Comparison of ENCODE assay signal across 22 cellular contexts in genomic region chr3:159175391-159175725, GRCh38.
"Had no signal": no experiment of that assay in that cellular context is flagged by ENCODE, and none has a peak within 500 bp of the region (broad histone marks: within the 10 kb centered on the region; RNA-seq: fewer than 3 reads in every experiment).

No MANE protein-coding gene starts in this region.

- H3K36me3 ChIP-seq: WERI-Rb-1 had no signal

- H3K27me3 ChIP-seq: body of pancreas had no signal

- H3K27ac ChIP-seq: body of pancreas, WERI-Rb-1 had no signal

- H3K4me3 ChIP-seq: body of pancreas had no signal

- H3K4me1 ChIP-seq: body of pancreas had no signal

- H3K9me3 ChIP-seq: body of pancreas had no signal

- ATAC-seq: activated CD8-positive, alpha-beta T cell treated with anti-CD3 and anti-CD28 coated beads for 36 hours; activated T-cell treated with anti-CD3 and anti-CD28 coated beads, Interleukin-2, amount 50 U/mL, for 72 hours; activated T-helper 17 cell treated with anti-CD3 and anti-CD28 coated beads, Interleukin-2, amount 50 U/mL, for 72 hours; body of pancreas had no signal

- DNase-seq: activated CD4-positive, alpha-beta T cell treated with anti-CD3 and anti-CD28 coated beads for 1 hour; activated CD4-positive, alpha-beta T cell treated with anti-CD3 and anti-CD28 coated beads for 48 hours; activated CD4-positive, CD25-positive, alpha-beta regulatory T cell; activated CD8-positive, alpha-beta T cell treated with anti-CD3 and anti-CD28 coated beads for 36 hours; activated effector memory CD4-positive, alpha-beta T cell treated with anti-CD3 and anti-CD28 coated beads, Interleukin-2, amount 50 U/mL, for 16 hours; activated naive CD4-positive, alpha-beta T cell; activated naive CD4-positive, alpha-beta T cell treated with anti-CD3 and anti-CD28 coated beads, Interleukin-2, amount 50 U/mL, for 16 hours; activated naive CD8-positive, alpha-beta T cell treated with anti-CD3 and anti-CD28 coated beads for 36 hours; activated T-cell treated with anti-CD3 and anti-CD28 coated beads, Interleukin-2, amount 50 U/mL, for 1 hour; activated T-cell treated with anti-CD3 and anti-CD28 coated beads, Interleukin-2, amount 50 U/mL, for 72 hours; amniotic stem cell; aorta; body of pancreas; central memory CD4-positive, alpha-beta T cell; NCI-H1092; NCI-H1436 treated with DMSO at 0.1 percent for 48 hours; NCI-H1694 treated with DMSO at 0.1 percent for 48 hours; NCI-H2029; NCI-H345; Right ventricle myocardium superior; WERI-Rb-1 had no signal
